1 cellular context compared by ENCODE assay signal in genomic region chr22:17436981-17437410, GRCh38.
TF ChIP-seq lines count a peak whose summit lies in the region.

No MANE protein-coding gene starts in this region.

TF ChIP-seq in GM23338, 12 proteins besides CTCF, POLR2A, EP300 and RAD21 (continued from another document):
- TF ChIP-seq REST (IDR thresholded peaks at IDR 0.05; ENCODE audit: unreplicated experiment) (no peak), EZH2phosphoT487 (IDR thresholded peaks at IDR 0.05; ENCODE audit: unreplicated experiment) (no peak), EZH2 (IDR thresholded peaks at IDR 0.05; ENCODE audit: low read depth, unreplicated experiment) (no peak), JUNB (IDR thresholded peaks at IDR 0.05; ENCODE audit: unreplicated experiment) (no peak), ZNF331 (CRISPR knock-in tag; IDR thresholded peaks at IDR 0.05; ENCODE audit: low read depth) (no peak)
